ENCODE assay signal across 15 cellular contexts in genomic region chr12:57515934-57516541, GRCh38. TPM values are rescaled to one million over a fixed set of nuclear protein-coding genes. Genes with fewer than 3 reads are reported as not detected.
DNase-seq lines count a peak whose midpoint lies in the region; ATAC-seq, FAIRE-seq and TF ChIP-seq lines count a peak whose summit lies in the region.
"Had no signal": no experiment of that assay in that cellular context is flagged by ENCODE, and none has a peak within 500 bp of the region (broad histone marks: within the 10 kb centered on the region; RNA-seq: fewer than 3 reads in every experiment).

No MANE protein-coding gene starts in this region.

- H3K9me3 ChIP-seq in endodermal cell (ENCODE audit: control insufficient read depth, low read length): no peaks in the 10 kb centered on the region
- H3K9me3 ChIP-seq in small intestine (ENCODE audit: control insufficient read depth, low read depth): no peaks in the 10 kb centered on the region

- CTCF ChIA-PET in activated naive CD4-positive, alpha-beta T cell treated with anti-CD3 and anti-CD28 coated beads, Interleukin-2, amount 10 ng/mL, durations not matched to agents 7 days and 5 days (lab: Charles Lee): interaction anchor here (0.6 to 1.2 kb wide), 4 partner anchors 16 to 42 kb away, joined by 3 to 4 read pairs (median 4); no protein-coding TSS in a partner anchor

- no peaks in the 10 kb centered on the region for H3K9me3 Mint-ChIP-seq in activated naive CD4-positive, alpha-beta T cell treated with anti-CD3 and anti-CD28 coated beads, Interleukin-2, amount 10 ng/mL, durations not matched to agents 7 days and 5 days
- H3K9me3 Mint-ChIP-seq in endodermal cell: no peaks in the 10 kb centered on the region
- H3K9me3 Mint-ChIP-seq in stimulated activated memory B cell treated with anti-CD40 and anti-IgM and Interleukin-4, amounts not matched to agents 10 μg/mL and 1 μg/mL and 100 μg/mL, for 72 hours: no peaks in the 10 kb centered on the region
- H3K9me3 Mint-ChIP-seq: dendritic cell treated with granulocyte-macrophage colony-stimulating factor and Interleukin-4, amounts not matched to agents 40 ng/mL and 50 ng/mL, for 4 days; nephron had no signal

- no peaks in the 10 kb centered on the region for H3K27me3 Mint-ChIP-seq in activated naive CD4-positive, alpha-beta T cell treated with anti-CD3 and anti-CD28 coated beads, Interleukin-2, amount 10 ng/mL, durations not matched to agents 7 days and 5 days
- no peaks in the 10 kb centered on the region for H3K27me3 Mint-ChIP-seq in endodermal cell (ENCODE audit: insufficient read depth)
- H3K27me3 Mint-ChIP-seq in stimulated activated memory B cell treated with anti-CD40 and anti-IgM and Interleukin-4, amounts not matched to agents 10 μg/mL and 1 μg/mL and 100 μg/mL, for 72 hours: no peaks in the 10 kb centered on the region
- H3K27me3 Mint-ChIP-seq: dendritic cell treated with granulocyte-macrophage colony-stimulating factor and Interleukin-4, amounts not matched to agents 40 ng/mL and 50 ng/mL, for 4 days had no signal

- TF ChIP-seq CTCF in endodermal cell (conservative IDR thresholded peaks at IDR 0.05): no peak

- no peak for FAIRE-seq in small intestine (lab: Jason Lieb, UNC)
- FAIRE-seq: frontal cortex, urothelium cell line had no signal

- H3K9ac ChIP-seq in endodermal cell (ENCODE audit: extremely low read depth, low read length, poor library complexity, severe bottlenecking): no peak overlapping the region

- 91 to 97% methylated on average over 6 to 11 of the region's 11 CpGs for WGBS in endodermal cell (ENCODE audit: insufficient coverage in 1 of 2, insufficient read length in 1 of 2), 2 experiments
- WGBS in small intestine, 3 donors: 83 to 86% (median 84%) methylated on average over 11 of the region's 11 CpGs

- H3K27ac Mint-ChIP-seq in activated naive CD4-positive, alpha-beta T cell treated with anti-CD3 and anti-CD28 coated beads, Interleukin-2, amount 10 ng/mL, durations not matched to agents 7 days and 5 days: peak overlapping the region; percentile 40
- H3K27ac Mint-ChIP-seq in endodermal cell: peak overlapping the region; percentile 58
- H3K27ac Mint-ChIP-seq in stimulated activated memory B cell treated with anti-CD40 and anti-IgM and Interleukin-4, amounts not matched to agents 10 μg/mL and 1 μg/mL and 100 μg/mL, for 72 hours: peak overlapping the region; percentile 53
- H3K27ac Mint-ChIP-seq: nephron had no signal

- H3K36me3 Mint-ChIP-seq in activated naive CD4-positive, alpha-beta T cell treated with anti-CD3 and anti-CD28 coated beads, Interleukin-2, amount 10 ng/mL, durations not matched to agents 7 days and 5 days: peaks cover 79% of the 10 kb centered on the region
- peaks cover 75% of the 10 kb centered on the region for H3K36me3 Mint-ChIP-seq in endodermal cell (ENCODE audit: low read depth)
- peaks cover 79% of the 10 kb centered on the region for H3K36me3 Mint-ChIP-seq in stimulated activated memory B cell treated with anti-CD40 and anti-IgM and Interleukin-4, amounts not matched to agents 10 μg/mL and 1 μg/mL and 100 μg/mL, for 72 hours

- H3K4me1 Mint-ChIP-seq in activated naive CD4-positive, alpha-beta T cell treated with anti-CD3 and anti-CD28 coated beads, Interleukin-2, amount 10 ng/mL, durations not matched to agents 7 days and 5 days: peaks cover 30% of the 10 kb centered on the region
- peaks cover 37% of the 10 kb centered on the region for H3K4me1 Mint-ChIP-seq in endodermal cell
- peaks cover 41% of the 10 kb centered on the region for H3K4me1 Mint-ChIP-seq in stimulated activated memory B cell treated with anti-CD40 and anti-IgM and Interleukin-4, amounts not matched to agents 10 μg/mL and 1 μg/mL and 100 μg/mL, for 72 hours

- no peak for ATAC-seq in stimulated activated memory B cell treated with anti-CD40 and anti-IgM and Interleukin-4, amounts not matched to agents 10 μg/mL and 1 μg/mL and 100 μg/mL, for 72 hours

- no peak for DNase-seq in activated naive CD4-positive, alpha-beta T cell treated with anti-CD3 and anti-CD28 coated beads, Interleukin-2, amount 10 ng/mL, durations not matched to agents 7 days and 5 days
- no peak for DNase-seq in activated naive CD4-positive, alpha-beta T cell treated with Interleukin-2 at 50 U/mL for 16 hours
- DNase-seq in OCI-M1 (lab: John Stamatoyannopoulos, UW): peak; percentile 59
- DNase-seq in endodermal cell: no peak
- DNase-seq in NCI-H2107 (lab: John Stamatoyannopoulos, UW): no peak
- DNase-seq in small intestine: no peak
- DNase-seq in NCI-H1048 (lab: John Stamatoyannopoulos, UW): no peak
- DNase-seq: activated gamma-delta T cell treated with Interleukin-2 at 50 U/mL for 16 hours, GF-D8, NCI-H187 treated with DMSO at 0.1 percent for 48 hours had no signal

- H3K4me1 ChIP-seq in endodermal cell (ENCODE audit: control insufficient read depth, insufficient read depth, low read length) (peaks cover 10% of the 10 kb centered on the region), small intestine (ENCODE audit: control insufficient read depth in 2 of 2, insufficient read depth in 1 of 2, low read depth in 1 of 2, low read length in 1 of 2) (no peaks in the 10 kb centered on the region)

- H3K4me3 Mint-ChIP-seq in activated naive CD4-positive, alpha-beta T cell treated with anti-CD3 and anti-CD28 coated beads, Interleukin-2, amount 10 ng/mL, durations not matched to agents 7 days and 5 days: no peak overlapping the region
- H3K4me3 Mint-ChIP-seq in endodermal cell: no peak overlapping the region
- no peak overlapping the region for H3K4me3 Mint-ChIP-seq in stimulated activated memory B cell treated with anti-CD40 and anti-IgM and Interleukin-4, amounts not matched to agents 10 μg/mL and 1 μg/mL and 100 μg/mL, for 72 hours
- H3K4me3 Mint-ChIP-seq: dendritic cell treated with granulocyte-macrophage colony-stimulating factor and Interleukin-4, amounts not matched to agents 40 ng/mL and 50 ng/mL, for 4 days had no signal

- no peak overlapping the region for H3K27ac ChIP-seq in endodermal cell (ENCODE audit: low read depth, low read length)
- H3K27ac ChIP-seq in small intestine (ENCODE audit: low read depth in 1 of 2, low read length in 1 of 2): no peak overlapping the region

- H3K36me3 ChIP-seq in endodermal cell (ENCODE audit: control insufficient read depth, insufficient read depth, low read length) (peaks cover 80% of the 10 kb centered on the region), small intestine (ENCODE audit: control insufficient read depth in 2 of 2, insufficient read depth in 2 of 2, low read length in 2 of 2) (peaks cover 13 to 33% of the 10 kb centered on the region in 2 donors)

- no peaks in the 10 kb centered on the region for H3K27me3 ChIP-seq in endodermal cell (ENCODE audit: control insufficient read depth, insufficient read depth, low read length, poor library complexity, severe bottlenecking)
- no peaks in the 10 kb centered on the region for H3K27me3 ChIP-seq in small intestine (ENCODE audit: control insufficient read depth in 2 of 2, insufficient read depth in 2 of 2, low read length in 2 of 2)

- H3K4me3 ChIP-seq in endodermal cell (ENCODE audit: low read length): no peak overlapping the region
- no peak overlapping the region for H3K4me3 ChIP-seq in small intestine (ENCODE audit: low read depth in 1 of 2, low read length in 2 of 2)

RNA-seq across cellular contexts. Expression of gene DDIT3, which starts 4.3 kb away (rescaled TPM):
- total RNA-seq in endodermal cell: 10 to 100 TPM in 1 of 2 donors, 1 to 10 TPM in 1; 9.9 to 12.4 TPM
- polyA plus RNA-seq in endodermal cell (2013, experiment 1 of 2): 19.7 TPM
- polyA plus RNA-seq in endodermal cell (2013, experiment 2 of 2): 12.3 TPM
- polyA plus RNA-seq in small intestine: 100 to 1,000 TPM in 1 of 3 donors, 10 to 100 TPM in 2; 45.2 to 105 (median 48.7) TPM

RNA-seq across cellular contexts. Expression of gene MBD6, which starts 6.6 kb away (rescaled TPM):
- 10 to 100 TPM; 49.2 to 88.2 TPM for total RNA-seq in endodermal cell
- 42.9 TPM for polyA plus RNA-seq in endodermal cell (2013, experiment 1 of 2)
- polyA plus RNA-seq in endodermal cell (2013, experiment 2 of 2): 32.4 TPM
- 10 to 100 TPM; 20.5 to 41.6 (median 31.4) TPM for polyA plus RNA-seq in small intestine

RNA-seq across cellular contexts. Expression of gene MARS1, which starts 28.2 kb away (rescaled TPM):
- total RNA-seq in endodermal cell: 100 to 1,000 TPM; 254 to 263 TPM
- polyA plus RNA-seq in endodermal cell (2013, experiment 1 of 2): 194 TPM
- polyA plus RNA-seq in endodermal cell (2013, experiment 2 of 2): 152 TPM
- polyA plus RNA-seq in small intestine: 10 to 100 TPM; 62.2 to 93.4 (median 63.0) TPM

RNA-seq across cellular contexts. Expression of gene DCTN2, which starts 31.0 kb away (rescaled TPM):
- 100 to 1,000 TPM; 110 to 114 TPM for total RNA-seq in endodermal cell
- 164 TPM for polyA plus RNA-seq in endodermal cell (2013, experiment 1 of 2)
- polyA plus RNA-seq in endodermal cell (2013, experiment 2 of 2): 157 TPM
- 100 to 1,000 TPM; 125 to 224 (median 166) TPM for polyA plus RNA-seq in small intestine

RNA-seq across cellular contexts. Expression of gene KIF5A, which starts 33.8 kb away (rescaled TPM):
- 1 to 10 TPM; 2.3 to 4.5 TPM for total RNA-seq in endodermal cell
- polyA plus RNA-seq in endodermal cell (2013, experiment 1 of 2): 17.2 TPM
- 14.5 TPM for polyA plus RNA-seq in endodermal cell (2013, experiment 2 of 2)
- polyA plus RNA-seq in small intestine: 1 to 10 TPM in 1 of 3 donors, under 1 TPM in 1, not detected in 1; 0.27 to 8.4 TPM
